In the genomic region with DNA sequence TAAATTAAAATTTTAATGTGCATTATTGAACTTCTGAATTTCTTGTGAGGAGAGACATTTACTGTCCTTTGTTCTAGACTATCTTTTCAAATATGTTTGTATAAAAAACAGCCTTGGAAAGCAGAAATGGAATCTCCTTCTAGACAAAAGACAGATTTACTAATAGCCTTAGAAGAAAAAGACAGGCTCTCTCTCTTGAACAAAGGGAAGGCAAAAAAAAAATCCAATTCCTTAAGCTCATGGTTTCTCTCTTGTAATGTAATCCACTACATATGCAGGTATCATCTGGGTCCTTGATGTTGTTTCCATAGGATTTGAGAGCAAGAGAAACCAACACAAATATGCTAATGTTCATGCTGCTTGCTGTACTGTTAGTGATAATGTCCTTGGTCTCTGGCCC, we compare ENCODE assay signal across 13 cellular contexts.
DNase-seq lines count a peak whose midpoint lies in the region; ATAC-seq, FAIRE-seq and TF ChIP-seq lines count a peak whose summit lies in the region.
"Had no signal": no experiment of that assay in that cellular context is flagged by ENCODE, and none has a peak within 500 bp of the region (broad histone marks: within the 10 kb centered on the region; RNA-seq: fewer than 3 reads in every experiment).

No MANE protein-coding gene starts in this region.

- H2AK5ac ChIP-seq in neuronal stem cell (ENCODE audit: low read depth, low read length) (no peak overlapping the region), mesendoderm (ENCODE audit: low read length) (no peak overlapping the region)

- H3K27ac ChIP-seq in WERI-Rb-1 (0 out of 2 replicates have a peak overlapping the region, but pooled peaks have one; percentile 13), neuronal stem cell (replicated peaks; ENCODE audit: low read length) (no peak overlapping the region), mesendoderm (ENCODE audit: low read depth, low read length) (no peak overlapping the region)
- H3K27ac ChIP-seq: BLaER1 treated with 17β-estradiol and CSF1 and Interleukin-3, amounts not matched to agents 10 nM and 100 nM had no signal

- TF ChIP-seq CTCF in D721Med (IDR thresholded peaks at IDR 0.05; ENCODE audit: insufficient read depth, missing control alignments) = no peak
- no peak for TF ChIP-seq CTCF in WERI-Rb-1 (IDR thresholded peaks at IDR 0.05; ENCODE audit: low read depth, low read length)

- H4K8ac ChIP-seq in neuronal stem cell (ENCODE audit: low read depth, low read length) = no peak overlapping the region
- no peak overlapping the region for H4K8ac ChIP-seq in mesendoderm (ENCODE audit: low read depth, low read length)

- peak; percentile 77 for FAIRE-seq in D721Med (lab: Jason Lieb, UNC)
- FAIRE-seq: GM12891, H1, K562 had no signal

- H3K4me1 ChIP-seq in neuronal stem cell (ENCODE audit: control insufficient read depth in 2 of 2, insufficient read depth in 1 of 2, low read depth in 1 of 2, low read length in 2 of 2) (peaks cover 0 to 2% of the 10 kb centered on the region in 2 donors), mesendoderm (ENCODE audit: control insufficient read depth, low read depth, low read length) (no peaks in the 10 kb centered on the region)
- H3K4me1 ChIP-seq: BLaER1 treated with 17β-estradiol and CSF1 and Interleukin-3, amounts not matched to agents 10 nM and 100 nM had no signal

- no peak overlapping the region for H4K91ac ChIP-seq in neuronal stem cell (ENCODE audit: low read depth, low read length, poor library complexity)

- no peaks in the 10 kb centered on the region for H3K79me2 ChIP-seq in mesendoderm (ENCODE audit: control insufficient read depth, insufficient read depth, low read length)

- no peak overlapping the region for H2AFZ ChIP-seq in neuronal stem cell (ENCODE audit: low read length)

- H3K23ac ChIP-seq in neuronal stem cell (ENCODE audit: low read depth, low read length, poor library complexity) (no peak overlapping the region), mesendoderm (ENCODE audit: low read length) (no peak overlapping the region)

- no peak overlapping the region for H2BK120ac ChIP-seq in neuronal stem cell (ENCODE audit: low read depth, low read length)
- no peak overlapping the region for H2BK120ac ChIP-seq in mesendoderm (ENCODE audit: low read depth, low read length)

- no peak overlapping the region for H4K5ac ChIP-seq in mesendoderm (ENCODE audit: low read length)

- H3K4me3 ChIP-seq in H7 (ENCODE audit: insufficient read depth, low read depth, low read length) = no peak overlapping the region
- H3K4me3 ChIP-seq in WERI-Rb-1 (ENCODE audit: low read depth, low read length) = no peak overlapping the region
- H3K4me3 ChIP-seq in neuronal stem cell (ENCODE audit: low read length in 2 of 2) = no peak overlapping the region
- no peak overlapping the region for H3K4me3 ChIP-seq in mesendoderm (ENCODE audit: low read length)
- H3K4me3 ChIP-seq: BLaER1 treated with 17β-estradiol and CSF1 and Interleukin-3, amounts not matched to agents 10 nM and 100 nM; HAP-1; K562 had no signal

- H3K27me3 ChIP-seq in H7 (ENCODE audit: control insufficient read depth, insufficient read depth, low read length) (no peaks in the 10 kb centered on the region), WERI-Rb-1 (ENCODE audit: insufficient read depth, low read depth, severe bottlenecking) (no peaks in the 10 kb centered on the region), neuronal stem cell (ENCODE audit: control insufficient read depth in 3 of 3, insufficient read depth in 3 of 3, low read depth in 1 of 3, low read length in 3 of 3) (no peaks in the 10 kb centered on the region), mesendoderm (ENCODE audit: insufficient read depth, low read length, poor library complexity) (no peaks in the 10 kb centered on the region)
- H3K27me3 ChIP-seq: BLaER1 treated with 17β-estradiol and CSF1 and Interleukin-3, amounts not matched to agents 10 nM and 100 nM had no signal

- H3K36me3 ChIP-seq in H7 (replicated peaks; ENCODE audit: control insufficient read depth, insufficient read depth, low read length) (no peaks in the 10 kb centered on the region; the same call in 1 of the 2 replicates), WERI-Rb-1 (peaks cover 3% of the 10 kb centered on the region; the same call in 1 of the 2 replicates), neuronal stem cell (replicated peaks in 1 of 2; ENCODE audit: control insufficient read depth in 2 of 2, insufficient read depth in 2 of 2, low read length in 2 of 2) (peaks cover 2 to 16% of the 10 kb centered on the region in 2 donors), mesendoderm (ENCODE audit: control insufficient read depth, insufficient read depth, low read length) (no peaks in the 10 kb centered on the region)
- H3K36me3 ChIP-seq: HAP-1 had no signal

- no peak overlapping the region for H2BK12ac ChIP-seq in neuronal stem cell (ENCODE audit: low read length)

- no peaks in the 10 kb centered on the region for H3K79me1 ChIP-seq in neuronal stem cell (ENCODE audit: low read depth, low read length)
- H3K79me1 ChIP-seq in mesendoderm (ENCODE audit: low read length) = no peaks in the 10 kb centered on the region

- H3K56ac ChIP-seq in mesendoderm (ENCODE audit: low read length) = no peak overlapping the region

- no peak overlapping the region for H3K4me2 ChIP-seq in neuronal stem cell (ENCODE audit: insufficient read depth, low read length, poor library complexity, severe bottlenecking)
- H3K4me2 ChIP-seq in mesendoderm (ENCODE audit: low read length) = no peak overlapping the region
- H3K4me2 ChIP-seq: BLaER1 treated with 17β-estradiol and CSF1 and Interleukin-3, amounts not matched to agents 10 nM and 100 nM had no signal

- no peak overlapping the region for H2BK15ac ChIP-seq in neuronal stem cell (ENCODE audit: low read length)
- no peak overlapping the region for H2BK15ac ChIP-seq in mesendoderm (replicated peaks; ENCODE audit: low read depth)

- no peak overlapping the region for H3K18ac ChIP-seq in neuronal stem cell (ENCODE audit: low read length)
- H3K18ac ChIP-seq in mesendoderm (ENCODE audit: low read length) = no peak overlapping the region

- DNase-seq in D721Med (ENCODE audit: insufficient read length, low spot score) (no peak), H7 (peak; percentile 24), WERI-Rb-1 (no peak), neuronal stem cell (ENCODE audit: low spot score) (peak; percentile 0), mesendoderm (no peak)
- DNase-seq: CD8-positive, alpha-beta T cell; COR-L47 had no signal

- H3K9me3 ChIP-seq in WERI-Rb-1 (ENCODE audit: severe bottlenecking) (peaks cover 3% of the 10 kb centered on the region), neuronal stem cell (replicated peaks in 1 of 2; ENCODE audit: control insufficient read depth in 2 of 2, insufficient read depth in 1 of 2, low read depth in 1 of 2, low read length in 2 of 2) (no peaks in the 10 kb centered on the region)
- H3K9me3 ChIP-seq: HAP-1 had no signal

- H2BK5ac ChIP-seq in neuronal stem cell (ENCODE audit: low read length) = no peak overlapping the region
- no peak overlapping the region for H2BK5ac ChIP-seq in mesendoderm (ENCODE audit: low read length)

- H3K9ac ChIP-seq in neuronal stem cell (ENCODE audit: low read depth, low read length, poor library complexity) (no peak overlapping the region), mesendoderm (ENCODE audit: low read length) (no peak overlapping the region)
- H3K9ac ChIP-seq: BLaER1 treated with 17β-estradiol and CSF1 and Interleukin-3, amounts not matched to agents 10 nM and 100 nM had no signal

- H3K14ac ChIP-seq in neuronal stem cell (ENCODE audit: low read length) = no peak overlapping the region

- ATAC-seq in GM19463 (IDR thresholded peaks at IDR 0.05; ENCODE audit: unreplicated experiment) = no peak
- ATAC-seq: CD8-positive, alpha-beta T cell; K562 had no signal

- H3K4ac ChIP-seq in neuronal stem cell (ENCODE audit: low read length) = no peak overlapping the region
- no peak overlapping the region for H3K4ac ChIP-seq in mesendoderm (ENCODE audit: low read depth, low read length)

Comparison
In these comparisons a context has a peak if more than half of its experiments do, and no peak if none do; other contexts are left out.
1. DNase-seq: peak in H7 (single experiment) and neuronal stem cell (single experiment); none in D721Med (single experiment), WERI-Rb-1 (single experiment) and mesendoderm (single experiment).